ENCODE assay signal across 23 cellular contexts in genomic region chr1:115355069-115355468, GRCh38. TPM values are rescaled to one million over a fixed set of nuclear protein-coding genes. Genes with fewer than 3 reads are reported as not detected.
"Had no signal": no experiment of that assay in that cellular context is flagged by ENCODE, and none has a peak within 500 bp of the region (broad histone marks: within the 10 kb centered on the region; RNA-seq: fewer than 3 reads in every experiment).

No MANE protein-coding gene starts in this region.

- H3K4me3 ChIP-seq: dorsolateral prefrontal cortex, left ventricle myocardium inferior, lower lobe of right lung, pancreas, smooth muscle cell, suprapubic skin, transverse colon, vagina had no signal

- H3K36me3 ChIP-seq: left ventricle myocardium inferior, lower lobe of right lung, neutrophil, pancreas, suprapubic skin, transverse colon, vagina had no signal

- H3K4me1 ChIP-seq: left ventricle myocardium inferior, lower lobe of right lung, pancreas, suprapubic skin, transverse colon had no signal

- H3K27ac ChIP-seq: dorsolateral prefrontal cortex, left ventricle myocardium inferior, lower lobe of right lung, neutrophil, pancreas, suprapubic skin, transverse colon, vagina had no signal

- ATAC-seq: left cardiac atrium; lower lobe of right lung; natural killer cell; pancreas; sciatic nerve; stimulated activated naive CD8-positive, alpha-beta T cell treated with anti-CD3 and anti-CD28 coated beads, Interleukin-15, amount 100 ng/mL, for 72 hours had no signal

- H3K27me3 ChIP-seq: neutrophil, pancreas, transverse colon, vagina had no signal

- H3K9me3 ChIP-seq: left ventricle myocardium inferior, lower lobe of right lung, neutrophil, pancreas, suprapubic skin, transverse colon, vagina had no signal

- DNase-seq: dorsolateral prefrontal cortex; effector CD4-positive, alpha-beta T cell; head of caudate nucleus; hippocampal formation; left cardiac atrium; left ventricle myocardium inferior; lower lobe of right lung; natural killer cell; pancreas; stimulated activated CD4-positive, alpha-beta T cell treated with anti-CD3 and anti-CD28 coated beads, Interleukin-12 subunit alpha, Interleukin-12 subunit beta, amount 100 ng/mL, for 4 hours; stimulated activated CD4-positive, alpha-beta T cell treated with anti-CD3 and anti-CD28 coated beads, Interleukin-1b, Interleukin-23, amount 100 ng/mL, for 48 hours; stimulated activated CD4-positive, alpha-beta T cell treated with anti-CD3 and anti-CD28 coated beads, Interleukin-4, amount 100 ng/mL, for 1 hour; stimulated activated CD8-positive, alpha-beta memory T cell treated with anti-CD3 and anti-CD28 coated beads, Interleukin-4, amount 100 ng/mL, for 48 hours; stimulated activated naive CD4-positive, alpha-beta T cell; stimulated activated naive CD8-positive, alpha-beta T cell treated with anti-CD3 and anti-CD28 coated beads, Interleukin-15, amount 100 ng/mL, for 72 hours; transverse colon had no signal

RNA-seq across cellular contexts. Expression of gene NGF, which starts 17.0 kb away (rescaled TPM):
- total RNA-seq: mononuclear cell, natural killer cell, neural crest cell had no signal
